In the genomic region with DNA sequence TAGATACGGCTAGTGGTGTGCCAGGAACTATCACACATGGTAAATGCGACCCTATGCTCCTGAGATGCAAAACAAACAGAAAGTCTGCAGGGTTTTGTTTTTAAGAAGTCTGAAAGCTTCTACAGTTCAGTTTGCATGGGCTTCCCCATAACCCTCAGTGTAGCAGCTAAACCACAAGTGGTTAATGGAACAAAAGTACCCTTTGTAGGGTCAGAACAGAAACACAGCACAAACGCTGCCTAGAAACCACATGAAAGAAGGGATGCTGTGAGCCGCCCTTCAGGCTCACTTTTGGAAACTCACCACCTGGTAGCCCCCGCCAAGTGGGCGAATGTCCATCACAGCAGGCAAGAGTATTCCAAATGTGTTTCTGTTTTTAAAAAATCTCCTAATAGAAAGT, we compare ENCODE assay signal across 1 cellular context.
TF ChIP-seq lines count a peak whose summit lies in the region.

No MANE protein-coding gene starts in this region.

TF ChIP-seq in HepG2, 621 proteins besides CTCF, POLR2A, EP300 and RAD21 (continued from another document and continues in another):
- TF ChIP-seq, protein P1, sequence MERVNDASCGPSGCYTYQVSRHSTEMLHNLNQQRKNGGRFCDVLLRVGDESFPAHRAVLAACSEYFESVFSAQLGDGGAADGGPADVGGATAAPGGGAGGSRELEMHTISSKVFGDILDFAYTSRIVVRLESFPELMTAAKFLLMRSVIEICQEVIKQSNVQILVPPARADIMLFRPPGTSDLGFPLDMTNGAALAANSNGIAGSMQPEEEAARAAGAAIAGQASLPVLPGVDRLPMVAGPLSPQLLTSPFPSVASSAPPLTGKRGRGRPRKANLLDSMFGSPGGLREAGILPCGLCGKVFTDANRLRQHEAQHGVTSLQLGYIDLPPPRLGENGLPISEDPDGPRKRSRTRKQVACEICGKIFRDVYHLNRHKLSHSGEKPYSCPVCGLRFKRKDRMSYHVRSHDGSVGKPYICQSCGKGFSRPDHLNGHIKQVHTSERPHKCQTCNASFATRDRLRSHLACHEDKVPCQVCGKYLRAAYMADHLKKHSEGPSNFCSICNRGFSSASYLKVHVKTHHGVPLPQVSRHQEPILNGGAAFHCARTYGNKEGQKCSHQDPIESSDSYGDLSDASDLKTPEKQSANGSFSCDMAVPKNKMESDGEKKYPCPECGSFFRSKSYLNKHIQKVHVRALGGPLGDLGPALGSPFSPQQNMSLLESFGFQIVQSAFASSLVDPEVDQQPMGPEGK (CRISPR knock-in tag; IDR thresholded peaks at IDR 0.05), result peak; percentile 77
- TF ChIP-seq GZF1 (CRISPR knock-in tag; IDR thresholded peaks at IDR 0.05) (no peak), NCOA2 (CRISPR knock-in tag; IDR thresholded peaks at IDR 0.05) (peak; percentile 82), ETV5 (CRISPR knock-in tag; IDR thresholded peaks at IDR 0.05; ENCODE audit: borderline replicate concordance) (peak; percentile 67; the same call in 1 of the 2 replicates), ZFP90 (CRISPR knock-in tag; IDR thresholded peaks at IDR 0.05; ENCODE audit: borderline replicate concordance) (no peak), RARA (CRISPR knock-in tag; IDR thresholded peaks at IDR 0.05) (peak; percentile 67), IKZF4 (CRISPR knock-in tag; IDR thresholded peaks at IDR 0.05; ENCODE audit: borderline replicate concordance, low read depth, not compliant biosample characterization) (no peak), TARDBP (CRISPR knock-in tag; IDR thresholded peaks at IDR 0.05) (peak; percentile 39; the same call in 1 of the 2 replicates), KDM1A (CRISPR knock-in tag; IDR thresholded peaks at IDR 0.05) (peak; percentile 64; the same call in 1 of the 2 replicates), DR1 (CRISPR knock-in tag; IDR thresholded peaks at IDR 0.05) (no peak), ZNF546 (CRISPR knock-in tag; conservative IDR thresholded peaks at IDR 0.05) (no peak), TP53 (CRISPR knock-in tag; conservative IDR thresholded peaks at IDR 0.05) (no peak), ZSCAN25 (CRISPR knock-in tag; IDR thresholded peaks at IDR 0.05) (no peak), PHF5A (CRISPR knock-in tag; IDR thresholded peaks at IDR 0.05; ENCODE audit: low read depth, unreplicated experiment) (no peak), ZNF205 (CRISPR knock-in tag; IDR thresholded peaks at IDR 0.05) (no peak), NFKBIZ (CRISPR knock-in tag; IDR thresholded peaks at IDR 0.05) (peak; percentile 23; the same call in 1 of the 2 replicates), KDM2A (CRISPR knock-in tag; IDR thresholded peaks at IDR 0.05; ENCODE audit: borderline replicate concordance, low read depth) (no peak), SRSF9 (IDR thresholded peaks at IDR 0.05; ENCODE audit: borderline replicate concordance, insufficient read depth, low read depth, low read length, poor library complexity, severe bottlenecking) (no peak), KLF13 (CRISPR knock-in tag; IDR thresholded peaks at IDR 0.05) (no peak), CENPT (CRISPR knock-in tag; IDR thresholded peaks at IDR 0.05; ENCODE audit: low read depth) (no peak), FOXP1 (IDR thresholded peaks at IDR 0.05) (no peak), FOXP1 (CRISPR knock-in tag; IDR thresholded peaks at IDR 0.05) (peak; percentile 56; the same call in 1 of the 2 replicates), ZNF333 (CRISPR knock-in tag; IDR thresholded peaks at IDR 0.05; ENCODE audit: borderline replicate concordance) (no peak), CBX5 (CRISPR knock-in tag; IDR thresholded peaks at IDR 0.05; ENCODE audit: borderline replicate concordance) (peak; percentile 51; the same call in 1 of the 2 replicates), ZNF619 (CRISPR knock-in tag; IDR thresholded peaks at IDR 0.05) (no peak), ZNF33B (CRISPR knock-in tag; IDR thresholded peaks at IDR 0.05) (no peak), ZNF331 (CRISPR knock-in tag; IDR thresholded peaks at IDR 0.05) (peak; percentile 35; the same call in 1 of the 2 replicates), ZNF235 (CRISPR knock-in tag; IDR thresholded peaks at IDR 0.05; ENCODE audit: borderline replicate concordance) (no peak)
- TF ChIP-seq, protein P2, sequence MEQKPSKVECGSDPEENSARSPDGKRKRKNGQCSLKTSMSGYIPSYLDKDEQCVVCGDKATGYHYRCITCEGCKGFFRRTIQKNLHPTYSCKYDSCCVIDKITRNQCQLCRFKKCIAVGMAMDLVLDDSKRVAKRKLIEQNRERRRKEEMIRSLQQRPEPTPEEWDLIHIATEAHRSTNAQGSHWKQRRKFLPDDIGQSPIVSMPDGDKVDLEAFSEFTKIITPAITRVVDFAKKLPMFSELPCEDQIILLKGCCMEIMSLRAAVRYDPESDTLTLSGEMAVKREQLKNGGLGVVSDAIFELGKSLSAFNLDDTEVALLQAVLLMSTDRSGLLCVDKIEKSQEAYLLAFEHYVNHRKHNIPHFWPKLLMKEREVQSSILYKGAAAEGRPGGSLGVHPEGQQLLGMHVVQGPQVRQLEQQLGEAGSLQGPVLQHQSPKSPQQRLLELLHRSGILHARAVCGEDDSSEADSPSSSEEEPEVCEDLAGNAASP (CRISPR knock-in tag; IDR thresholded peaks at IDR 0.05; ENCODE audit: borderline replicate concordance), result peak; percentile 69; the same call in 1 of the 2 replicates
- TF ChIP-seq, protein P3, sequence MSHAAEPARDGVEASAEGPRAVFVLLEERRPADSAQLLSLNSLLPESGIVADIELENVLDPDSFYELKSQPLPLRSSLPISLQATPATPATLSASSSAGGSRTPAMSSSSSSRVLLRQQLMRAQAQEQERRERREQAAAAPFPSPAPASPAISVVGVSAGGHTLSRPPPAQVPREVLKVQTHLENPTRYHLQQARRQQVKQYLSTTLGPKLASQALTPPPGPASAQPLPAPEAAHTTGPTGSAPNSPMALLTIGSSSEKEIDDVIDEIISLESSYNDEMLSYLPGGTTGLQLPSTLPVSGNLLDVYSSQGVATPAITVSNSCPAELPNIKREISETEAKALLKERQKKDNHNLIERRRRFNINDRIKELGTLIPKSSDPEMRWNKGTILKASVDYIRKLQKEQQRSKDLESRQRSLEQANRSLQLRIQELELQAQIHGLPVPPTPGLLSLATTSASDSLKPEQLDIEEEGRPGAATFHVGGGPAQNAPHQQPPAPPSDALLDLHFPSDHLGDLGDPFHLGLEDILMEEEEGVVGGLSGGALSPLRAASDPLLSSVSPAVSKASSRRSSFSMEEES (CRISPR knock-in tag; IDR thresholded peaks at IDR 0.05), result peak; percentile 22; the same call in 1 of the 2 replicates
- TF ChIP-seq, protein P4, sequence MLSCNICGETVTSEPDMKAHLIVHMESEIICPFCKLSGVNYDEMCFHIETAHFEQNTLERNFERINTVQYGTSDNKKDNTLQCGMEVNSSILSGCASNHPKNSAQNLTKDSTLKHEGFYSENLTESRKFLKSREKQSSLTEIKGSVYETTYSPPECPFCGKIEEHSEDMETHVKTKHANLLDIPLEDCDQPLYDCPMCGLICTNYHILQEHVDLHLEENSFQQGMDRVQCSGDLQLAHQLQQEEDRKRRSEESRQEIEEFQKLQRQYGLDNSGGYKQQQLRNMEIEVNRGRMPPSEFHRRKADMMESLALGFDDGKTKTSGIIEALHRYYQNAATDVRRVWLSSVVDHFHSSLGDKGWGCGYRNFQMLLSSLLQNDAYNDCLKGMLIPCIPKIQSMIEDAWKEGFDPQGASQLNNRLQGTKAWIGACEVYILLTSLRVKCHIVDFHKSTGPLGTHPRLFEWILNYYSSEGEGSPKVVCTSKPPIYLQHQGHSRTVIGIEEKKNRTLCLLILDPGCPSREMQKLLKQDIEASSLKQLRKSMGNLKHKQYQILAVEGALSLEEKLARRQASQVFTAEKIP (CRISPR knock-in tag; IDR thresholded peaks at IDR 0.05; ENCODE audit: borderline replicate concordance), result no peak
- TF ChIP-seq, protein P5, sequence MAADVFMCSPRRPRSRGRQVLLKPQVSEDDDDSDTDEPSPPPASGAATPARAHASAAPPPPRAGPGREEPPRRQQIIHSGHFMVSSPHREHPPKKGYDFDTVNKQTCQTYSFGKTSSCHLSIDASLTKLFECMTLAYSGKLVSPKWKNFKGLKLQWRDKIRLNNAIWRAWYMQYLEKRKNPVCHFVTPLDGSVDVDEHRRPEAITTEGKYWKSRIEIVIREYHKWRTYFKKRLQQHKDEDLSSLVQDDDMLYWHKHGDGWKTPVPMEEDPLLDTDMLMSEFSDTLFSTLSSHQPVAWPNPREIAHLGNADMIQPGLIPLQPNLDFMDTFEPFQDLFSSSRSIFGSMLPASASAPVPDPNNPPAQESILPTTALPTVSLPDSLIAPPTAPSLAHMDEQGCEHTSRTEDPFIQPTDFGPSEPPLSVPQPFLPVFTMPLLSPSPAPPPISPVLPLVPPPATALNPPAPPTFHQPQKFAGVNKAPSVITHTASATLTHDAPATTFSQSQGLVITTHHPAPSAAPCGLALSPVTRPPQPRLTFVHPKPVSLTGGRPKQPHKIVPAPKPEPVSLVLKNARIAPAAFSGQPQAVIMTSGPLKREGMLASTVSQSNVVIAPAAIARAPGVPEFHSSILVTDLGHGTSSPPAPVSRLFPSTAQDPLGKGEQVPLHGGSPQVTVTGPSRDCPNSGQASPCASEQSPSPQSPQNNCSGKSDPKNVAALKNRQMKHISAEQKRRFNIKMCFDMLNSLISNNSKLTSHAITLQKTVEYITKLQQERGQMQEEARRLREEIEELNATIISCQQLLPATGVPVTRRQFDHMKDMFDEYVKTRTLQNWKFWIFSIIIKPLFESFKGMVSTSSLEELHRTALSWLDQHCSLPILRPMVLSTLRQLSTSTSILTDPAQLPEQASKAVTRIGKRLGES (CRISPR knock-in tag; IDR thresholded peaks at IDR 0.05; ENCODE audit: borderline replicate concordance), result no peak
- TF ChIP-seq, protein P6, sequence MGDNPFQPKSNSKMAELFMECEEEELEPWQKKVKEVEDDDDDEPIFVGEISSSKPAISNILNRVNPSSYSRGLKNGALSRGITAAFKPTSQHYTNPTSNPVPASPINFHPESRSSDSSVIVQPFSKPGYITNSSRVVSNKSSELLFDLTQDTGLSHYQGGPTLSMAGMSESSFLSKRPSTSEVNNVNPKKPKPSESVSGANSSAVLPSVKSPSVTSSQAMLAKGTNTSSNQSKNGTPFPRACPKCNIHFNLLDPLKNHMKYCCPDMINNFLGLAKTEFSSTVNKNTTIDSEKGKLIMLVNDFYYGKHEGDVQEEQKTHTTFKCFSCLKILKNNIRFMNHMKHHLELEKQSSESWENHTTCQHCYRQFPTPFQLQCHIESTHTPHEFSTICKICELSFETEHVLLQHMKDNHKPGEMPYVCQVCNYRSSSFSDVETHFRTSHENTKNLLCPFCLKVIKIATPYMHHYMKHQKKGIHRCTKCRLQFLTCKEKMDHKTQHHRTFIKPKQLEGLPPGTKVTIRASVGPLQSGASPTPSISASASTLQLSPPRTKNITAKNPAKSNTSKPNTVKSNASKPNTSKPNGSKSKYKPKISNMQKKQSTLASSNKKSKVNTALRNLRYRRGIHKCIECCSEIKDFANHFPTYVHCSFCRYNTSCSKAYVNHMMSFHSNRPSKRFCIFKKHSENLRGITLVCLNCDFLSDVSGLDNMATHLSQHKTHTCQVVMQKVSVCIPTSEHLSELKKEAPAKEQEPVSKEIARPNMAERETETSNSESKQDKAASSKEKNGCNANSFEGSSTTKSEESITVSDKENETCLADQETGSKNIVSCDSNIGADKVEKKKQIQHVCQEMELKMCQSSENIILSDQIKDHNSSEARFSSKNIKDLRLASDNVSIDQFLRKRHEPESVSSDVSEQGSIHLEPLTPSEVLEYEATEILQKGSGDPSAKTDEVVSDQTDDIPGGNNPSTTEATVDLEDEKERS (CRISPR knock-in tag; IDR thresholded peaks at IDR 0.05), result no peak
- TF ChIP-seq, protein P7, sequence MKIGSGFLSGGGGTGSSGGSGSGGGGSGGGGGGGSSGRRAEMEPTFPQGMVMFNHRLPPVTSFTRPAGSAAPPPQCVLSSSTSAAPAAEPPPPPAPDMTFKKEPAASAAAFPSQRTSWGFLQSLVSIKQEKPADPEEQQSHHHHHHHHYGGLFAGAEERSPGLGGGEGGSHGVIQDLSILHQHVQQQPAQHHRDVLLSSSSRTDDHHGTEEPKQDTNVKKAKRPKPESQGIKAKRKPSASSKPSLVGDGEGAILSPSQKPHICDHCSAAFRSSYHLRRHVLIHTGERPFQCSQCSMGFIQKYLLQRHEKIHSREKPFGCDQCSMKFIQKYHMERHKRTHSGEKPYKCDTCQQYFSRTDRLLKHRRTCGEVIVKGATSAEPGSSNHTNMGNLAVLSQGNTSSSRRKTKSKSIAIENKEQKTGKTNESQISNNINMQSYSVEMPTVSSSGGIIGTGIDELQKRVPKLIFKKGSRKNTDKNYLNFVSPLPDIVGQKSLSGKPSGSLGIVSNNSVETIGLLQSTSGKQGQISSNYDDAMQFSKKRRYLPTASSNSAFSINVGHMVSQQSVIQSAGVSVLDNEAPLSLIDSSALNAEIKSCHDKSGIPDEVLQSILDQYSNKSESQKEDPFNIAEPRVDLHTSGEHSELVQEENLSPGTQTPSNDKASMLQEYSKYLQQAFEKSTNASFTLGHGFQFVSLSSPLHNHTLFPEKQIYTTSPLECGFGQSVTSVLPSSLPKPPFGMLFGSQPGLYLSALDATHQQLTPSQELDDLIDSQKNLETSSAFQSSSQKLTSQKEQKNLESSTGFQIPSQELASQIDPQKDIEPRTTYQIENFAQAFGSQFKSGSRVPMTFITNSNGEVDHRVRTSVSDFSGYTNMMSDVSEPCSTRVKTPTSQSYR (CRISPR knock-in tag; IDR thresholded peaks at IDR 0.05; ENCODE audit: borderline replicate concordance), result peak; percentile 14; the same call in 1 of the 2 replicates
- TF ChIP-seq, protein P8, sequence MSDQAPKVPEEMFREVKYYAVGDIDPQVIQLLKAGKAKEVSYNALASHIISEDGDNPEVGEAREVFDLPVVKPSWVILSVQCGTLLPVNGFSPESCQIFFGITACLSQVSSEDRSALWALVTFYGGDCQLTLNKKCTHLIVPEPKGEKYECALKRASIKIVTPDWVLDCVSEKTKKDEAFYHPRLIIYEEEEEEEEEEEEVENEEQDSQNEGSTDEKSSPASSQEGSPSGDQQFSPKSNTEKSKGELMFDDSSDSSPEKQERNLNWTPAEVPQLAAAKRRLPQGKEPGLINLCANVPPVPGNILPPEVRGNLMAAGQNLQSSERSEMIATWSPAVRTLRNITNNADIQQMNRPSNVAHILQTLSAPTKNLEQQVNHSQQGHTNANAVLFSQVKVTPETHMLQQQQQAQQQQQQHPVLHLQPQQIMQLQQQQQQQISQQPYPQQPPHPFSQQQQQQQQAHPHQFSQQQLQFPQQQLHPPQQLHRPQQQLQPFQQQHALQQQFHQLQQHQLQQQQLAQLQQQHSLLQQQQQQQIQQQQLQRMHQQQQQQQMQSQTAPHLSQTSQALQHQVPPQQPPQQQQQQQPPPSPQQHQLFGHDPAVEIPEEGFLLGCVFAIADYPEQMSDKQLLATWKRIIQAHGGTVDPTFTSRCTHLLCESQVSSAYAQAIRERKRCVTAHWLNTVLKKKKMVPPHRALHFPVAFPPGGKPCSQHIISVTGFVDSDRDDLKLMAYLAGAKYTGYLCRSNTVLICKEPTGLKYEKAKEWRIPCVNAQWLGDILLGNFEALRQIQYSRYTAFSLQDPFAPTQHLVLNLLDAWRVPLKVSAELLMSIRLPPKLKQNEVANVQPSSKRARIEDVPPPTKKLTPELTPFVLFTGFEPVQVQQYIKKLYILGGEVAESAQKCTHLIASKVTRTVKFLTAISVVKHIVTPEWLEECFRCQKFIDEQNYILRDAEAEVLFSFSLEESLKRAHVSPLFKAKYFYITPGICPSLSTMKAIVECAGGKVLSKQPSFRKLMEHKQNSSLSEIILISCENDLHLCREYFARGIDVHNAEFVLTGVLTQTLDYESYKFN (CRISPR knock-in tag; conservative IDR thresholded peaks at IDR 0.05), result peak; percentile 55
- TF ChIP-seq, protein P9, sequence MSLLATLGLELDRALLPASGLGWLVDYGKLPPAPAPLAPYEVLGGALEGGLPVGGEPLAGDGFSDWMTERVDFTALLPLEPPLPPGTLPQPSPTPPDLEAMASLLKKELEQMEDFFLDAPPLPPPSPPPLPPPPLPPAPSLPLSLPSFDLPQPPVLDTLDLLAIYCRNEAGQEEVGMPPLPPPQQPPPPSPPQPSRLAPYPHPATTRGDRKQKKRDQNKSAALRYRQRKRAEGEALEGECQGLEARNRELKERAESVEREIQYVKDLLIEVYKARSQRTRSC (CRISPR knock-in tag; IDR thresholded peaks at IDR 0.05; ENCODE audit: low read depth), result no peak
